In the genomic region with DNA sequence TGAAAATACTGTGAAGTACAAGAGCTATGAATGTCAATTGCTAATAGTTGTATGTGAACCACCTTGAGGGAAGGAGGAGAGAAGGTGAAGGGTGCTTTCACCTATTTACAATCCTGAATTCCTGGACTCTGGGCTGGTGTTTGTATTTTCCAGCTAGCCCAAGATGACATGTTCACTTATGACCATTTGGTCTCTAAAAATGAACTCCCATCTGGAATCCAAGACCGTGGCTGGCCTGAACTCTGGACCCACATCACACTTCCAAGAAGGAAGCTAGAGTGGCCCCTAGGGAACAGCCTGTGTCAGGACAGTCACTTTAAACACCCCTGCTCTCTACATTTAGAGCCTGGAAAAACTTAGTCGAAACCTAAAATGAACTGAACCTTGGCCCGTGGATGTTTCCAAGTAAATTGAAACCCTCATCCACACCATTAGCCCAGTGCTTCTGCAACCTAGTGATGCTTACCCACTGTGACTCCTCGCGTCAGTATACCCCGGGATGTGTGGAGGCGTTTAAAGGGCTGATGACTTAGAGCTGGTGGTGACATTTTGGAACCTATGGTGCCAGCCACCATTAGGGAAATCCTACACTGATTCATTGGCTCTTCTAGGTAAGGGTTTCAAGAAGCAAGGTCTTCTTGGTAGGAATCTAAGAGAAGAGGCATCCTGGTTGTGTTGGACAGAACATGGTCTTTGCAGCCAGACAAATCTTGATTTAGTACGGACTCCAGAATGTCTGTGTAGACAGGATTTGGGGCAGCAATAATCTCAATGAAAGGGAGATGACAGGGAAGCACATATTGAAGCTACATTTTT, we compare ENCODE assay signal across 12 cellular contexts.
DNase-seq lines count a peak whose midpoint lies in the region; ATAC-seq and TF ChIP-seq lines count a peak whose summit lies in the region.
"Had no signal": no experiment of that assay in that cellular context is flagged by ENCODE, and none has a peak within 500 bp of the region (broad histone marks: within the 10 kb centered on the region; RNA-seq: fewer than 3 reads in every experiment).

No MANE protein-coding gene starts in this region.

- no peaks in the 10 kb centered on the region for H3K36me3 Mint-ChIP-seq in WTC11
- H3K36me3 Mint-ChIP-seq: CD8-positive, alpha-beta T cell had no signal

- peaks cover 10% of the 10 kb centered on the region for H3K4me1 Mint-ChIP-seq in WTC11

- intact Hi-C loops in left cardiac atrium (cut with DNase I): no loop called here

- H3K27ac ChIP-seq in right atrium auricular region: no peak overlapping the region
- H3K27ac ChIP-seq: cardiac muscle cell, thyroid gland had no signal

- H3K9me3 ChIP-seq in right atrium auricular region: no peaks in the 10 kb centered on the region
- H3K9me3 ChIP-seq: gastrocnemius medialis, thyroid gland had no signal

- H3K36me3 ChIP-seq in right atrium auricular region: no peaks in the 10 kb centered on the region
- H3K36me3 ChIP-seq: cardiac muscle cell, gastrocnemius medialis, thyroid gland had no signal

- DNase-seq in right atrium auricular region (ENCODE audit: low spot score): peak; percentile 58
- no peak for DNase-seq in left cardiac atrium
- no peak for DNase-seq in WTC11 (ENCODE audit: low spot score)
- DNase-seq in left lobe of liver (ENCODE audit: low spot score): peak; percentile 42
- DNase-seq in ureter (ENCODE audit: low spot score): peak; percentile 53
- no peak for DNase-seq in SKM-1 treated with dmso at 0.1 percent for 144 hours (lab: John Stamatoyannopoulos, UW; ENCODE audit: unreplicated experiment)
- DNase-seq in RPMI8226: no peak
- DNase-seq in NCI-H2081 (lab: John Stamatoyannopoulos, UW): no peak
- DNase-seq: gastrocnemius medialis, thyroid gland had no signal

- no peaks in the 10 kb centered on the region for H3K27me3 ChIP-seq in right atrium auricular region
- H3K27me3 ChIP-seq: cardiac muscle cell, thyroid gland had no signal

- H3K9me3 Mint-ChIP-seq in WTC11: no peaks in the 10 kb centered on the region
- H3K9me3 Mint-ChIP-seq: CD8-positive, alpha-beta T cell had no signal

- no peaks in the 10 kb centered on the region for H3K4me1 ChIP-seq in right atrium auricular region

- no peak for TF ChIP-seq CTCF in right atrium auricular region (IDR thresholded peaks at IDR 0.05)
- TF ChIP-seq CTCF in WTC11 (IDR thresholded peaks at IDR 0.05): no peak

- POLR2A ChIA-PET in WTC11 (lab: Charles Lee): interaction anchor here (0.6 kb wide), 1 partner anchor 443 kb away, joined by 6 read pairs; no protein-coding TSS in a partner anchor

- H3K4me3 ChIP-seq in right atrium auricular region: no peak overlapping the region
- H3K4me3 ChIP-seq: cardiac muscle cell, gastrocnemius medialis, thyroid gland had no signal

- no peak overlapping the region for H3K27ac Mint-ChIP-seq in WTC11
- H3K27ac Mint-ChIP-seq: CD8-positive, alpha-beta T cell had no signal

- no peak overlapping the region for H3K4me3 Mint-ChIP-seq in WTC11
- H3K4me3 Mint-ChIP-seq: CD8-positive, alpha-beta T cell had no signal

- no peak for ATAC-seq in left cardiac atrium
- ATAC-seq in WTC11: no peak
- ATAC-seq in left lobe of liver: peak; percentile 45
- ATAC-seq: CD8-positive, alpha-beta T cell had no signal

- CTCF ChIA-PET in WTC11 (lab: Charles Lee): interaction anchor here (1.0 kb wide), 2 partner anchors 170 to 282 kb away, joined by 3 read pairs; no protein-coding TSS in a partner anchor

- H3K27me3 Mint-ChIP-seq in WTC11 (ENCODE audit: low read depth): no peaks in the 10 kb centered on the region

TF ChIP-seq in WTC11, 78 proteins besides CTCF, POLR2A, EP300 and RAD21:
- TF ChIP-seq JAZF1 (CRISPR knock-in tag; IDR thresholded peaks at IDR 0.05): no peak
- no peak for TF ChIP-seq ZNF232 (CRISPR knock-in tag; IDR thresholded peaks at IDR 0.05)
- TF ChIP-seq HMGA2 (CRISPR knock-in tag; IDR thresholded peaks at IDR 0.05): no peak
- TF ChIP-seq TP53 (CRISPR knock-in tag; IDR thresholded peaks at IDR 0.05): no peak
- TF ChIP-seq CREM (CRISPR knock-in tag; IDR thresholded peaks at IDR 0.05): no peak
- TF ChIP-seq MXD4 (CRISPR knock-in tag; IDR thresholded peaks at IDR 0.05; ENCODE audit: borderline replicate concordance): 0 out of 2 replicates have a peak, but pooled peaks have one; percentile 16
- no peak for TF ChIP-seq ESRRA (CRISPR knock-in tag; IDR thresholded peaks at IDR 0.05; ENCODE audit: borderline replicate concordance)
- TF ChIP-seq ZMAT4 (CRISPR knock-in tag; IDR thresholded peaks at IDR 0.05): no peak

Comparison
In these comparisons a context has a peak if more than half of its experiments do, and no peak if none do; other contexts are left out.
1. DNase-seq: peak in right atrium auricular region (single experiment), left lobe of liver (single experiment) and ureter (single experiment); none in left cardiac atrium (single experiment), WTC11 (single experiment), SKM-1 treated with dmso at 0.1 percent for 144 hours (single experiment), RPMI8226 (single experiment) and NCI-H2081 (0 of 2).